ENCODE assay signal across 9 cellular contexts in genomic region chr3:188170461-188171459, GRCh38. TPM values are rescaled to one million over a fixed set of nuclear protein-coding genes. Genes with fewer than 3 reads are reported as not detected.
DNase-seq lines count a peak whose midpoint lies in the region; ATAC-seq and TF ChIP-seq lines count a peak whose summit lies in the region.
"Had no signal": no experiment of that assay in that cellular context is flagged by ENCODE, and none has a peak within 500 bp of the region (broad histone marks: within the 10 kb centered on the region; RNA-seq: fewer than 3 reads in every experiment).

No MANE protein-coding gene starts in this region.

- H3K4me1 ChIP-seq in left lung = peaks cover 5 to 20% of the 10 kb centered on the region in 2 donors

- H3K27me3 Mint-ChIP-seq in activated T-helper 1 cell treated with anti-CD3 and anti-CD28 coated beads, Interleukin-12 subunit alpha, Interleukin-12 subunit beta, Interleukin-2, Interleukin-4 antibody, amounts not matched to agents 30 ng/mL and 10 ng/mL and 1 ng/mL, durations not matched to agents 14 hours and 24 hours and 36 hours (ENCODE audit: insufficient read depth) = no peaks in the 10 kb centered on the region

- peaks cover 0 to 4% of the 10 kb centered on the region in 2 donors for H3K36me3 ChIP-seq in left lung

- DNase-seq in T-helper 2 cell (peak in 3 of 5 experiments; percentile 31 to 79 (median 40)), left lung (no peak), NCI-H1694 treated with DMSO at 0.1 percent for 48 hours (lab: John Stamatoyannopoulos, UW) (no peak)
- DNase-seq in activated T-helper 1 cell treated with anti-CD3 and anti-CD28 coated beads, Interleukin-12 subunit alpha, Interleukin-12 subunit beta, Interleukin-2, Interleukin-4 antibody, amounts not matched to agents 30 ng/mL and 10 ng/mL and 1 ng/mL, durations not matched to agents 14 hours and 24 hours and 36 hours (ENCODE audit: low spot score) = no peak
- DNase-seq in stimulated activated naive CD4-positive, alpha-beta T cell (lab: John Stamatoyannopoulos, UW) = peak in 4 of 6 experiments; percentile 4 to 38 (median 23)
- DNase-seq: NCI-H526 had no signal

- peak overlapping the region; percentile 49 for H3K27ac Mint-ChIP-seq in activated T-helper 1 cell treated with anti-CD3 and anti-CD28 coated beads, Interleukin-12 subunit alpha, Interleukin-12 subunit beta, Interleukin-2, Interleukin-4 antibody, amounts not matched to agents 30 ng/mL and 10 ng/mL and 1 ng/mL, durations not matched to agents 14 hours and 24 hours and 36 hours

- no peak overlapping the region for H3K4me3 ChIP-seq in left lung

- H3K9me3 Mint-ChIP-seq in activated T-helper 1 cell treated with anti-CD3 and anti-CD28 coated beads, Interleukin-12 subunit alpha, Interleukin-12 subunit beta, Interleukin-2, Interleukin-4 antibody, amounts not matched to agents 30 ng/mL and 10 ng/mL and 1 ng/mL, durations not matched to agents 14 hours and 24 hours and 36 hours = no peaks in the 10 kb centered on the region

- intact Hi-C loops in activated T-helper 1 cell treated with anti-CD3 and anti-CD28 coated beads, Interleukin-12 subunit alpha, Interleukin-12 subunit beta, Interleukin-2, Interleukin-4 antibody, amounts not matched to agents 30 ng/mL and 10 ng/mL and 1 ng/mL, durations not matched to agents 14 hours and 24 hours and 36 hours (cut with micrococcal nuclease) = loop anchor here (1.0 to 5.0 kb wide), 5 partner anchors 16 to 428 kb away; partner anchors contain the start of gene LPP
- intact Hi-C loops in left lung (cut with DNase I) = no loop called here

- peak overlapping the region; percentile 9 for H3K4me3 Mint-ChIP-seq in activated T-helper 1 cell treated with anti-CD3 and anti-CD28 coated beads, Interleukin-12 subunit alpha, Interleukin-12 subunit beta, Interleukin-2, Interleukin-4 antibody, amounts not matched to agents 30 ng/mL and 10 ng/mL and 1 ng/mL, durations not matched to agents 14 hours and 24 hours and 36 hours

- H3K36me3 Mint-ChIP-seq in activated T-helper 1 cell treated with anti-CD3 and anti-CD28 coated beads, Interleukin-12 subunit alpha, Interleukin-12 subunit beta, Interleukin-2, Interleukin-4 antibody, amounts not matched to agents 30 ng/mL and 10 ng/mL and 1 ng/mL, durations not matched to agents 14 hours and 24 hours and 36 hours (ENCODE audit: low read depth) = peaks cover 8% of the 10 kb centered on the region

- no peaks in the 10 kb centered on the region for H3K27me3 ChIP-seq in left lung

- peaks cover 52% of the 10 kb centered on the region for H3K4me1 Mint-ChIP-seq in activated T-helper 1 cell treated with anti-CD3 and anti-CD28 coated beads, Interleukin-12 subunit alpha, Interleukin-12 subunit beta, Interleukin-2, Interleukin-4 antibody, amounts not matched to agents 30 ng/mL and 10 ng/mL and 1 ng/mL, durations not matched to agents 14 hours and 24 hours and 36 hours (ENCODE audit: low read depth)

- no peak for TF ChIP-seq CTCF in left lung (IDR thresholded peaks at IDR 0.05)

- H3K9me3 ChIP-seq in left lung = no peaks in the 10 kb centered on the region

- no peak overlapping the region for H3K27ac ChIP-seq in left lung

- ATAC-seq in left lung = peak; percentile 87
- ATAC-seq in HG02885 (IDR thresholded peaks at IDR 0.05; ENCODE audit: poor library complexity, unreplicated experiment) = no peak
- no peak for ATAC-seq in HG03565 (IDR thresholded peaks at IDR 0.05; ENCODE audit: unreplicated experiment)
- no peak for ATAC-seq in HG03520 (IDR thresholded peaks at IDR 0.05; ENCODE audit: unreplicated experiment)

RNA-seq across cellular contexts. Expression of gene LPP, which starts 16.8 kb away (rescaled TPM):
- 38.2 and 46.4 TPM in 2 replicates for total RNA-seq in activated T-helper 1 cell treated with anti-CD3 and anti-CD28 coated beads, Interleukin-12 subunit alpha, Interleukin-12 subunit beta, Interleukin-2, Interleukin-4 antibody, amounts not matched to agents 30 ng/mL and 10 ng/mL and 1 ng/mL, durations not matched to agents 14 hours and 24 hours and 36 hours
- 100 to 1,000 TPM; 160 to 220 TPM for total RNA-seq in left lung

Comparison
In these comparisons a context has a peak if more than half of its experiments do, and no peak if none do; other contexts are left out.
1. DNase-seq: peak in T-helper 2 cell (3 of 5) and stimulated activated naive CD4-positive, alpha-beta T cell (4 of 6); none in activated T-helper 1 cell treated with anti-CD3 and anti-CD28 coated beads, Interleukin-12 subunit alpha, Interleukin-12 subunit beta, Interleukin-2, Interleukin-4 antibody, amounts not matched to agents 30 ng/mL and 10 ng/mL and 1 ng/mL, durations not matched to agents 14 hours and 24 hours and 36 hours (single experiment), left lung (0 of 2) and NCI-H1694 treated with DMSO at 0.1 percent for 48 hours (single experiment).